8 cellular contexts compared by ENCODE assay signal in the genomic region with DNA sequence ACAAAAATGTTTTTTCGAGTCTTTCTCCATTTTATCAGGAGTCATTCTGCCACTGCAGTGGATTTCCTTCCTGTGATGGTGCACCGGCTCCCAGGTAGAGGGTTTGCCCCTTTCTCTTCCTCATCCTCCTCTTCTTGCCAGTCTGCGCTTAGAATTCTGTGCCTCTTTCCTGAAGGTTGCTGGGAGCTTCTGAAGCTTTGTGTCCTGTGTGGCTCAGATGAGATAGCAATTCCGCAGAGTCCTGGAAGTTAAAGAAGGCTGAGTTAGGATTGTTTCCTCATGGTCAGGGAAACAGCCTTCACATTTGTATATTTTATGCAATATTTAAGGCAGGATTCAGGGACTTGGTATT. TPM values are rescaled to one million over a fixed set of nuclear protein-coding genes. Genes with fewer than 3 reads are reported as not detected.
A peak's percentile ranks its signal among the peaks of the same experiment; 100 is the strongest.
DNase-seq lines count a peak whose midpoint lies in the region; ATAC-seq and TF ChIP-seq lines count a peak whose summit lies in the region.

No MANE protein-coding gene starts in this region.

- H3K27ac Mint-ChIP-seq in endothelial cell (ENCODE audit: unreplicated experiment): peak overlapping the region; percentile 98
- no peak overlapping the region for H3K27ac Mint-ChIP-seq in naive thymus-derived CD4-positive, alpha-beta T cell

- H3K9me3 Mint-ChIP-seq in activated T-cell treated with anti-CD3 and anti-CD28 coated beads, Interleukin-2, amount 50 U/mL, for 4 hours: no peaks in the 10 kb centered on the region
- H3K9me3 Mint-ChIP-seq in endothelial cell (ENCODE audit: unreplicated experiment): no peaks in the 10 kb centered on the region
- no peaks in the 10 kb centered on the region for H3K9me3 Mint-ChIP-seq in naive thymus-derived CD4-positive, alpha-beta T cell

- no peaks in the 10 kb centered on the region for H3K9me3 ChIP-seq in naive thymus-derived CD4-positive, alpha-beta T cell (ENCODE audit: control insufficient read depth in 2 of 3, low read length in 3 of 3)
- H3K9me3 ChIP-seq in vagina: no peaks in the 10 kb centered on the region

- H3K27ac ChIP-seq in naive thymus-derived CD4-positive, alpha-beta T cell (ENCODE audit: low read depth, low read length): no peak overlapping the region
- H3K27ac ChIP-seq in vagina: peak overlapping the region; percentile 78

- DNase-seq in activated T-cell treated with anti-CD3 and anti-CD28 coated beads, Interleukin-2, amount 50 U/mL, for 4 hours: no peak
- DNase-seq in activated T-cell treated with anti-CD3 and anti-CD28 coated beads, Interleukin-2, amount 50 U/mL, for 1 hour: no peak
- DNase-seq in endothelial cell (ENCODE audit: low spot score) (no peak), vagina (ENCODE audit: extremely low spot score in 2 of 2) (no peak), activated gamma-delta T cell (lab: John Stamatoyannopoulos, UW) (no peak), posterior cingulate gyrus (no peak)
- DNase-seq in naive thymus-derived CD4-positive, alpha-beta T cell: no peak

- CTCF ChIA-PET in naive thymus-derived CD4-positive, alpha-beta T cell (lab: Charles Lee): no interaction called here

- H3K4me3 Mint-ChIP-seq in activated T-cell treated with anti-CD3 and anti-CD28 coated beads, Interleukin-2, amount 50 U/mL, for 4 hours: peak overlapping the region; percentile 41
- peak overlapping the region; percentile 81 for H3K4me3 Mint-ChIP-seq in endothelial cell (ENCODE audit: unreplicated experiment)
- H3K4me3 Mint-ChIP-seq in naive thymus-derived CD4-positive, alpha-beta T cell: peak overlapping the region; percentile 16 to 75 (median 46)

- peak overlapping the region; percentile 28 for H3K4me3 ChIP-seq in naive thymus-derived CD4-positive, alpha-beta T cell (ENCODE audit: low read length)
- H3K4me3 ChIP-seq in vagina: peak overlapping the region; percentile 32 to 34

- H3K27me3 Mint-ChIP-seq in activated T-cell treated with anti-CD3 and anti-CD28 coated beads, Interleukin-2, amount 50 U/mL, for 4 hours (ENCODE audit: low read depth): peaks cover 25% of the 10 kb centered on the region
- peaks cover 1% of the 10 kb centered on the region for H3K27me3 Mint-ChIP-seq in endothelial cell (ENCODE audit: unreplicated experiment)
- peaks cover 13 to 51% (median 32%) of the 10 kb centered on the region in 5 donors for H3K27me3 Mint-ChIP-seq in naive thymus-derived CD4-positive, alpha-beta T cell

- POLR2A ChIA-PET in naive thymus-derived CD4-positive, alpha-beta T cell (lab: Charles Lee): no interaction called here

- H3K4me1 ChIP-seq in naive thymus-derived CD4-positive, alpha-beta T cell (ENCODE audit: control insufficient read depth in 2 of 2, insufficient read depth in 2 of 2, low read length in 2 of 2): peaks cover 0 to 6% of the 10 kb centered on the region in 2 donors
- H3K4me1 ChIP-seq in vagina: peaks cover 13% of the 10 kb centered on the region

- ATAC-seq in activated T-cell treated with anti-CD3 and anti-CD28 coated beads, Interleukin-2, amount 50 U/mL, for 4 hours: no peak
- ATAC-seq in naive thymus-derived CD4-positive, alpha-beta T cell: no peak
- ATAC-seq in activated CD4-positive, CD25-positive, alpha-beta regulatory T cell treated with anti-CD3 and anti-CD28 coated beads, Interleukin-2, amount 50 U/mL, for 24 hours: no peak

- TF ChIP-seq CTCF in endothelial cell (IDR thresholded peaks at IDR 0.05; ENCODE audit: unreplicated experiment) (no peak), vagina (IDR thresholded peaks at IDR 0.05) (no peak)

- no peaks in the 10 kb centered on the region for H3K36me3 ChIP-seq in naive thymus-derived CD4-positive, alpha-beta T cell (ENCODE audit: control insufficient read depth in 2 of 3, insufficient read depth in 3 of 3, low read length in 3 of 3)
- H3K36me3 ChIP-seq in vagina: no peaks in the 10 kb centered on the region

- peaks cover 13% of the 10 kb centered on the region for H3K4me1 Mint-ChIP-seq in activated T-cell treated with anti-CD3 and anti-CD28 coated beads, Interleukin-2, amount 50 U/mL, for 4 hours (ENCODE audit: low read depth)
- H3K4me1 Mint-ChIP-seq in endothelial cell (ENCODE audit: unreplicated experiment): peaks cover 3% of the 10 kb centered on the region
- H3K4me1 Mint-ChIP-seq in naive thymus-derived CD4-positive, alpha-beta T cell: peaks cover 10 to 18% (median 13%) of the 10 kb centered on the region in 7 donors

- H3K36me3 Mint-ChIP-seq in activated T-cell treated with anti-CD3 and anti-CD28 coated beads, Interleukin-2, amount 50 U/mL, for 4 hours (ENCODE audit: insufficient read depth): peaks cover 2% of the 10 kb centered on the region
- no peaks in the 10 kb centered on the region for H3K36me3 Mint-ChIP-seq in endothelial cell (ENCODE audit: low read depth, unreplicated experiment)
- peaks cover 0 to 5% (median 0%) of the 10 kb centered on the region in 5 donors for H3K36me3 Mint-ChIP-seq in naive thymus-derived CD4-positive, alpha-beta T cell

- TF ChIP-seq POLR2A in vagina (IDR thresholded peaks at IDR 0.05): no peak

- no peaks in the 10 kb centered on the region for H3K27me3 ChIP-seq in naive thymus-derived CD4-positive, alpha-beta T cell (ENCODE audit: control insufficient read depth in 2 of 2, insufficient read depth in 2 of 2, low read length in 2 of 2)
- H3K27me3 ChIP-seq in vagina: no peaks in the 10 kb centered on the region

- intact Hi-C loops in naive thymus-derived CD4-positive, alpha-beta T cell (cut with micrococcal nuclease): loop anchor here in 1 of 2 donors (1.0 to 5.0 kb wide), 3 partner anchors 63 to 296 kb away; a partner anchor contains a TSS
- intact Hi-C loops in vagina (cut with DNase I) (no loop called here), posterior cingulate gyrus (cut with DNase I) (loop anchor here (2.0 kb wide), 1 partner anchor 63 kb away; no protein-coding TSS in a partner anchor)

RNA-seq across cellular contexts. Expression of a gene that starts 0.3 kb away (rescaled TPM):
- 1 to 10 TPM in 1 of 3 donors, under 1 TPM in 2; 0.66 to 1.1 (median 0.73) TPM for total RNA-seq in activated T-cell treated with anti-CD3 and anti-CD28 coated beads, Interleukin-2, amount 50 U/mL, for 4 hours
- 2.6 TPM for total RNA-seq in endothelial cell (ENCODE audit: unreplicated experiment)
- 1 to 10 TPM; 1.5 to 3.8 (median 2.0) TPM for total RNA-seq in naive thymus-derived CD4-positive, alpha-beta T cell
- under 1 TPM in 1 of 2 donors, not detected in 1; 0.12 TPM for polyA plus RNA-seq in naive thymus-derived CD4-positive, alpha-beta T cell
- 11.0 TPM for total RNA-seq in vagina

RNA-seq across cellular contexts. Expression of a gene that starts 8.4 kb away (rescaled TPM):
- total RNA-seq in activated T-cell treated with anti-CD3 and anti-CD28 coated beads, Interleukin-2, amount 50 U/mL, for 4 hours: under 1 TPM in 1 of 3 donors, not detected in 2; 0.40 TPM
- total RNA-seq in endothelial cell (ENCODE audit: unreplicated experiment): not detected
- under 1 TPM in 3 of 5 experiments, not detected in 2; 0.46 to 0.86 (median 0.80) TPM for total RNA-seq in naive thymus-derived CD4-positive, alpha-beta T cell
- not detected for polyA plus RNA-seq in naive thymus-derived CD4-positive, alpha-beta T cell
- total RNA-seq in vagina: not detected

RNA-seq across cellular contexts. Expression of a gene that starts 11.7 kb away (rescaled TPM):
- not detected for total RNA-seq in activated T-cell treated with anti-CD3 and anti-CD28 coated beads, Interleukin-2, amount 50 U/mL, for 4 hours
- total RNA-seq in endothelial cell (ENCODE audit: unreplicated experiment) (0.90 TPM), vagina (48.6 TPM)
- 1 to 10 TPM in 1 of 5 experiments, under 1 TPM in 3, not detected in 1; 0.32 to 8.3 (median 0.72) TPM for total RNA-seq in naive thymus-derived CD4-positive, alpha-beta T cell
- polyA plus RNA-seq in naive thymus-derived CD4-positive, alpha-beta T cell: not detected

RNA-seq across cellular contexts. Expression of a gene that starts 50.7 kb away (rescaled TPM):
- total RNA-seq in activated T-cell treated with anti-CD3 and anti-CD28 coated beads, Interleukin-2, amount 50 U/mL, for 4 hours: 10 to 100 TPM; 39.0 to 49.4 (median 44.9) TPM
- total RNA-seq in endothelial cell (ENCODE audit: unreplicated experiment) (40.1 TPM), vagina (26.3 TPM)
- 10 to 100 TPM; 19.2 to 71.3 (median 24.0) TPM for total RNA-seq in naive thymus-derived CD4-positive, alpha-beta T cell
- polyA plus RNA-seq in naive thymus-derived CD4-positive, alpha-beta T cell: 1 to 10 TPM; 3.7 to 7.2 TPM
